ENCODE assay signal across 3 cellular contexts in genomic region chr6:4816904-4817303, GRCh38.
TF ChIP-seq lines count a peak whose summit lies in the region.

No MANE protein-coding gene starts in this region.

TF ChIP-seq in HepG2, 621 proteins besides CTCF, POLR2A, EP300 and RAD21:
- no peak for TF ChIP-seq FUBP1 (CRISPR knock-in tag; IDR thresholded peaks at IDR 0.05; ENCODE audit: borderline replicate concordance)
- no peak for TF ChIP-seq ETV6 (CRISPR knock-in tag; conservative IDR thresholded peaks at IDR 0.05)
- no peak for TF ChIP-seq ZNF121 (CRISPR knock-in tag; IDR thresholded peaks at IDR 0.05)
- peak; percentile 79; the same call in 1 of the 2 replicates for TF ChIP-seq CEBPB (IDR thresholded peaks at IDR 0.05; ENCODE audit: borderline replicate concordance, low read depth, low read length)
- no peak for TF ChIP-seq MED8 (CRISPR knock-in tag; IDR thresholded peaks at IDR 0.05; ENCODE audit: insufficient replicate concordance)
- TF ChIP-seq ZMAT3 (CRISPR knock-in tag; conservative IDR thresholded peaks at IDR 0.05): no peak
- no peak for TF ChIP-seq HNRNPUL1 (IDR thresholded peaks at IDR 0.05; ENCODE audit: low read depth, low read length)

TF ChIP-seq in Ishikawa, 13 proteins besides CTCF, POLR2A, EP300 and RAD21:
- TF ChIP-seq NFIC (IDR thresholded peaks at IDR 0.05) (no peak), CEBPB (IDR thresholded peaks at IDR 0.05) (peak; percentile 62), ZBTB7A (IDR thresholded peaks at IDR 0.05; ENCODE audit: low read depth) (no peak)

TF ChIP-seq in H1, 55 proteins besides CTCF, POLR2A, EP300 and RAD21:
- 0 out of 2 replicates have a peak, but pooled peaks have one; percentile 4 for TF ChIP-seq CEBPB (IDR thresholded peaks at IDR 0.05; ENCODE audit: low read depth, low read length)
- TF ChIP-seq E2F6 (IDR thresholded peaks at IDR 0.05): no peak
- TF ChIP-seq SIRT6 (IDR thresholded peaks at IDR 0.05; ENCODE audit: low read length): no peak
